In the genomic region with DNA sequence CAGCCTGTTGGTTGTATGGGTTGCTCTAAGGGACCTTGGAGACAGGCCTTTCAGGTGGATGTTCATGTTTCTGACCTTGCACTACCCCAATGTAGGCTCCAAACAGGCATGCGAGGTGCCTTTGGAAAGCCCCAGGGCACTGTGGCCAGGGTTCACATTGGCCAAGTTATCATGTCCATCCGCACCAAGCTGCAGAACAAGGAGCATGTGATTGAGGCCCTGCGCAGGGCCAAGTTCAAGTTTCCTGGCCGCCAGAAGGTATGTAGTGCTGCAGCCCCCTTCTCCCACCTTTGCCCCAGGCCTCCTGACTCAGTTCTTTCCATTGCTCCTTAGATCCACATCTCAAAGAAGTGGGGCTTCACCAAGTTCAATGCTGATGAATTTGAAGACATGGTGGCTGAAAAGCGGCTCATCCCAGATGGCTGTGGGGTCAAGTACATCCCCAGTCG, we compare ENCODE assay signal across 5 cellular contexts. TPM values are rescaled to one million over a fixed set of nuclear protein-coding genes. Genes with fewer than 3 reads are reported as not detected.
DNase-seq lines count a peak whose midpoint lies in the region; ATAC-seq and TF ChIP-seq lines count a peak whose summit lies in the region.
"Not testable (repeated sequence)": the region's sequence is repeated elsewhere in the genome, so short reads cannot be mapped to it uniquely, and the experiment has no call there.

No MANE protein-coding gene starts in this region.

- POLR2A ChIA-PET in T-cell (lab: Charles Lee), result not testable (repeated sequence)
- POLR2A ChIA-PET in activated naive CD8-positive, alpha-beta T cell treated with anti-CD3 and anti-CD28 coated beads, Interleukin-2, amount 10 ng/mL, durations not matched to agents 7 days and 5 days (lab: Charles Lee), result interaction anchor here (2.7 to 5.9 kb wide), 5 partner anchors 11 to 90 kb away, joined by 11 to 72 read pairs (median 17); a partner anchor contains a TSS

- peaks cover 24% of the 10 kb centered on the region for H3K36me3 ChIP-seq in GM23248 (ENCODE audit: low read depth)
- not testable (repeated sequence) for H3K36me3 ChIP-seq in fibroblast of lung (ENCODE audit: control insufficient read depth, insufficient read depth, low read length); neural progenitor cell

- CTCF ChIA-PET in T-cell (lab: Charles Lee), result interaction anchor here in 1 of 2 donors (0.6 to 0.8 kb wide), 2 partner anchors 135 to 578 kb away, joined by 3 read pairs; no protein-coding TSS in a partner anchor

- H3K4me2 ChIP-seq in GM23248 (ENCODE audit: unreplicated experiment), result peak overlapping the region; percentile 90
- peak overlapping the region; percentile 88 for H3K4me2 ChIP-seq in fibroblast of lung (ENCODE audit: extremely low read depth, insufficient read depth, low read length)
- H3K4me2 ChIP-seq in neural progenitor cell, result not testable (repeated sequence)

- H3K27ac ChIP-seq in GM23248 (peak overlapping the region; percentile 100), fibroblast of lung (ENCODE audit: insufficient read depth, low read length) (peak overlapping the region; percentile 98)
- not testable (repeated sequence) for H3K27ac ChIP-seq in neural progenitor cell

- in situ Hi-C loops in GM23248 (cut with MboI), result not testable (repeated sequence)

- H3K79me2 ChIP-seq in GM23248 (ENCODE audit: insufficient read depth), result peaks cover 28% of the 10 kb centered on the region
- peaks cover 20% of the 10 kb centered on the region for H3K79me2 ChIP-seq in fibroblast of lung (ENCODE audit: control insufficient read depth, insufficient read depth, low read length)
- peaks cover 20% of the 10 kb centered on the region for H3K79me2 ChIP-seq in neural progenitor cell (ENCODE audit: low read depth)

- DNase-seq in GM23248; T-cell; activated naive CD8-positive, alpha-beta T cell treated with anti-CD3 and anti-CD28 coated beads, Interleukin-2, amount 10 ng/mL, durations not matched to agents 7 days and 5 days; fibroblast of lung (ENCODE audit: low read depth in 2 of 2); neural progenitor cell (ENCODE audit: low spot score): not testable (repeated sequence)

- not testable (repeated sequence) for ATAC-seq in T-cell (replicated peaks in 1 of 4); activated naive CD8-positive, alpha-beta T cell treated with anti-CD3 and anti-CD28 coated beads, Interleukin-2, amount 10 ng/mL, durations not matched to agents 7 days and 5 days (ENCODE audit: low read depth)

- H3K4me3 ChIP-seq in GM23248 (peak overlapping the region; percentile 85), fibroblast of lung (replicated peaks in 1 of 4; ENCODE audit: control extremely low read depth in 1 of 4, insufficient read depth in 1 of 4, low read depth in 3 of 4, low read length in 4 of 4) (peak overlapping the region in 3 of 4 experiments; percentile 61 to 96 (median 77))
- not testable (repeated sequence) for H3K4me3 ChIP-seq in neural progenitor cell

- H3K36me3 Mint-ChIP-seq in T-cell (peaks cover 23% of the 10 kb centered on the region), neural progenitor cell (peaks cover 15% of the 10 kb centered on the region)
- H3K36me3 Mint-ChIP-seq in activated naive CD8-positive, alpha-beta T cell treated with anti-CD3 and anti-CD28 coated beads, Interleukin-2, amount 10 ng/mL, durations not matched to agents 7 days and 5 days, result peaks cover 13% of the 10 kb centered on the region

- peak overlapping the region; percentile 100 for H3K9ac ChIP-seq in GM23248
- H3K9ac ChIP-seq in fibroblast of lung (ENCODE audit: insufficient read depth, low read length), result peak overlapping the region; percentile 7
- not testable (repeated sequence) for H3K9ac ChIP-seq in neural progenitor cell

- H3K9me2 ChIP-seq in GM23248 (ENCODE audit: insufficient read depth), result not testable (repeated sequence)

- H3K9me3 ChIP-seq in GM23248 (ENCODE audit: low read depth); fibroblast of lung (ENCODE audit: control insufficient read depth, insufficient read depth, low read depth, low read length); neural progenitor cell (ENCODE audit: low read depth): not testable (repeated sequence)

- H3K4me3 Mint-ChIP-seq in T-cell (peak overlapping the region; percentile 37 to 99 (median 97)), neural progenitor cell (peak overlapping the region; percentile 38)
- H3K4me3 Mint-ChIP-seq in activated naive CD8-positive, alpha-beta T cell treated with anti-CD3 and anti-CD28 coated beads, Interleukin-2, amount 10 ng/mL, durations not matched to agents 7 days and 5 days, result peak overlapping the region; percentile 97

- H3F3A ChIP-seq in GM23248 (ENCODE audit: insufficient read depth), result peaks cover 40% of the 10 kb centered on the region
- H3F3A ChIP-seq in neural progenitor cell (ENCODE audit: low read depth), result peaks cover 50% of the 10 kb centered on the region

- H3K9me3 Mint-ChIP-seq in T-cell; activated naive CD8-positive, alpha-beta T cell treated with anti-CD3 and anti-CD28 coated beads, Interleukin-2, amount 10 ng/mL, durations not matched to agents 7 days and 5 days: not testable (repeated sequence)
- H3K9me3 Mint-ChIP-seq in neural progenitor cell, result peaks cover 24% of the 10 kb centered on the region

- TF ChIP-seq CTCF in fibroblast of lung (conservative IDR thresholded peaks at IDR 0.05 in 1 of 2, IDR thresholded peaks at IDR 0.05 in 1 of 2; ENCODE audit: low read depth in 1 of 2, low read length in 2 of 2); neural progenitor cell (IDR thresholded peaks at IDR 0.05): not testable (repeated sequence)

- H3K27me3 Mint-ChIP-seq in T-cell; activated naive CD8-positive, alpha-beta T cell treated with anti-CD3 and anti-CD28 coated beads, Interleukin-2, amount 10 ng/mL, durations not matched to agents 7 days and 5 days: not testable (repeated sequence)
- H3K27me3 Mint-ChIP-seq in neural progenitor cell (ENCODE audit: insufficient read depth, low read depth), result peaks cover 16% of the 10 kb centered on the region

- 55 to 67% methylated on average over 5 to 6 of the region's 6 CpGs for WGBS in GM23248 (ENCODE audit: low coverage in 1 of 2, low lambda C conversion rate in 2 of 2, missing lambda C conversion rate in 2 of 2), 2 experiments

- peaks cover 20 to 30% (median 22%) of the 10 kb centered on the region in 3 donors for H3K4me1 Mint-ChIP-seq in T-cell
- not testable (repeated sequence) for H3K4me1 Mint-ChIP-seq in activated naive CD8-positive, alpha-beta T cell treated with anti-CD3 and anti-CD28 coated beads, Interleukin-2, amount 10 ng/mL, durations not matched to agents 7 days and 5 days
- peaks cover 13% of the 10 kb centered on the region for H3K4me1 Mint-ChIP-seq in neural progenitor cell

- H3K4me1 ChIP-seq in GM23248 (ENCODE audit: insufficient read depth); fibroblast of lung (ENCODE audit: control insufficient read depth, extremely low read depth, insufficient read depth, low read length); neural progenitor cell: not testable (repeated sequence)

- H3K27ac Mint-ChIP-seq in T-cell, result peak overlapping the region; percentile 39 to 100
- H3K27ac Mint-ChIP-seq in activated naive CD8-positive, alpha-beta T cell treated with anti-CD3 and anti-CD28 coated beads, Interleukin-2, amount 10 ng/mL, durations not matched to agents 7 days and 5 days, result peak overlapping the region; percentile 100
- H3K27ac Mint-ChIP-seq in neural progenitor cell, result not testable (repeated sequence)

- not testable (repeated sequence) for H3K27me3 ChIP-seq in GM23248 (replicated peaks; ENCODE audit: insufficient read depth); fibroblast of lung (ENCODE audit: control insufficient read depth, insufficient read depth, low read length); neural progenitor cell

- H2AFZ ChIP-seq in GM23248; fibroblast of lung (ENCODE audit: low read length); neural progenitor cell (replicated peaks): not testable (repeated sequence)

- not testable (repeated sequence) for H4K20me1 ChIP-seq in GM23248 (ENCODE audit: insufficient read depth); fibroblast of lung (ENCODE audit: control insufficient read depth, extremely low read depth, insufficient read depth, low read length)
- peaks cover 23% of the 10 kb centered on the region for H4K20me1 ChIP-seq in neural progenitor cell (ENCODE audit: low read depth)

RNA-seq across cellular contexts. Expression of a gene that starts 2.2 kb away (rescaled TPM):
- 3,014 and 6,561 TPM in 2 replicates for total RNA-seq in GM23248 (2014; rRNA removed; shearing (Covaris generic))
- polyA plus RNA-seq in GM23248 (2016; fragmentation: Nextera tagmentation; extraction: Ambion mirVana) (1,381 and 1,435 TPM in 2 replicates), fibroblast of lung (4,015 and 4,527 TPM in 2 replicates)
- total RNA-seq in T-cell (1,000 to 10,000 TPM; 5,175 to 6,006 (median 5,765) TPM), fibroblast of lung (2,291 and 2,319 TPM in 2 replicates), neural progenitor cell (ENCODE audit: low replicate concordance) (4,507 and 7,403 TPM in 2 replicates)
- 1,000 to 10,000 TPM; 2,867 to 2,975 TPM for total RNA-seq in activated naive CD8-positive, alpha-beta T cell treated with anti-CD3 and anti-CD28 coated beads, Interleukin-2, amount 10 ng/mL, durations not matched to agents 7 days and 5 days
- polyA plus RNA-seq in fibroblast of lung (2012), result 3,945 and 3,972 TPM in 2 replicates
- polyA minus RNA-seq in fibroblast of lung (ENCODE audit: low replicate concordance), result 1,736 and 2,258 TPM in 2 replicates

RNA-seq across cellular contexts. Expression of a gene that starts 8.7 kb away (rescaled TPM):
- total RNA-seq in GM23248 (2014; rRNA removed; shearing (Covaris generic)), result 60.7 TPM in 2 replicates
- polyA plus RNA-seq in GM23248 (2016; fragmentation: Nextera tagmentation; extraction: Ambion mirVana) (16.6 and 17.0 TPM in 2 replicates), fibroblast of lung (11.3 and 13.6 TPM in 2 replicates)
- total RNA-seq in T-cell (10 to 100 TPM; 22.6 to 31.3 (median 25.5) TPM), fibroblast of lung (13.9 and 38.5 TPM in 2 replicates), neural progenitor cell (ENCODE audit: low replicate concordance) (14.2 and 27.2 TPM in 2 replicates)
- 10 to 100 TPM; 20.5 to 26.2 TPM for total RNA-seq in activated naive CD8-positive, alpha-beta T cell treated with anti-CD3 and anti-CD28 coated beads, Interleukin-2, amount 10 ng/mL, durations not matched to agents 7 days and 5 days
- 17.0 and 18.7 TPM in 2 replicates for polyA plus RNA-seq in fibroblast of lung (2012)
- polyA minus RNA-seq in fibroblast of lung (ENCODE audit: low replicate concordance), result 22.0 and 24.1 TPM in 2 replicates

RNA-seq across cellular contexts. Expression of a gene that starts 10.9 kb away (rescaled TPM):
- 17.6 and 38.8 TPM in 2 replicates for total RNA-seq in GM23248 (2014; rRNA removed; shearing (Covaris generic))
- polyA plus RNA-seq in GM23248 (2016; fragmentation: Nextera tagmentation; extraction: Ambion mirVana) (18.2 and 20.5 TPM in 2 replicates), fibroblast of lung (11.2 and 12.1 TPM in 2 replicates)
- total RNA-seq in T-cell (100 to 1,000 TPM in 3 of 5 donors, 10 to 100 TPM in 2; 89.8 to 144 (median 129) TPM), fibroblast of lung (17.7 and 21.6 TPM in 2 replicates), neural progenitor cell (ENCODE audit: low replicate concordance) (19.8 and 46.5 TPM in 2 replicates)
- total RNA-seq in activated naive CD8-positive, alpha-beta T cell treated with anti-CD3 and anti-CD28 coated beads, Interleukin-2, amount 10 ng/mL, durations not matched to agents 7 days and 5 days, result 10 to 100 TPM; 94.7 to 95.3 TPM
- polyA plus RNA-seq in fibroblast of lung (2012), result 11.5 and 14.2 TPM in 2 replicates
- 18.1 and 20.7 TPM in 2 replicates for polyA minus RNA-seq in fibroblast of lung (ENCODE audit: low replicate concordance)

RNA-seq across cellular contexts. Expression of a gene that starts 21.3 kb away (rescaled TPM):
- 39.7 TPM in 2 replicates for total RNA-seq in GM23248 (2014; rRNA removed; shearing (Covaris generic))
- polyA plus RNA-seq in GM23248 (2016; fragmentation: Nextera tagmentation; extraction: Ambion mirVana) (86.6 and 96.0 TPM in 2 replicates), fibroblast of lung (72.1 and 82.4 TPM in 2 replicates)
- total RNA-seq in T-cell (100 to 1,000 TPM in 2 of 5 donors, 10 to 100 TPM in 3; 73.4 to 136 (median 80.4) TPM), fibroblast of lung (23.4 and 26.4 TPM in 2 replicates), neural progenitor cell (ENCODE audit: low replicate concordance) (18.3 and 62.0 TPM in 2 replicates)
- 10 to 100 TPM; 66.1 to 68.1 TPM for total RNA-seq in activated naive CD8-positive, alpha-beta T cell treated with anti-CD3 and anti-CD28 coated beads, Interleukin-2, amount 10 ng/mL, durations not matched to agents 7 days and 5 days
- polyA plus RNA-seq in fibroblast of lung (2012), result 92.1 and 110 TPM in 2 replicates
- polyA minus RNA-seq in fibroblast of lung (ENCODE audit: low replicate concordance), result 129 and 139 TPM in 2 replicates

RNA-seq across cellular contexts. Expression of a gene that starts 26.0 kb away (rescaled TPM):
- 2,857 and 2,903 TPM in 2 replicates for total RNA-seq in GM23248 (2014; rRNA removed; shearing (Covaris generic))
- polyA plus RNA-seq in GM23248 (2016; fragmentation: Nextera tagmentation; extraction: Ambion mirVana) (1,377 and 1,379 TPM in 2 replicates), fibroblast of lung (654 and 799 TPM in 2 replicates)
- total RNA-seq in T-cell (1,000 to 10,000 TPM in 4 of 5 donors, 100 to 1,000 TPM in 1; 893 to 1,483 (median 1,268) TPM), fibroblast of lung (2,298 and 2,728 TPM in 2 replicates), neural progenitor cell (ENCODE audit: low replicate concordance) (189 and 559 TPM in 2 replicates)
- total RNA-seq in activated naive CD8-positive, alpha-beta T cell treated with anti-CD3 and anti-CD28 coated beads, Interleukin-2, amount 10 ng/mL, durations not matched to agents 7 days and 5 days, result 100 to 1,000 TPM; 985 to 994 TPM
- 2,069 and 2,562 TPM in 2 replicates for polyA plus RNA-seq in fibroblast of lung (2012)
- polyA minus RNA-seq in fibroblast of lung (ENCODE audit: low replicate concordance), result 6,600 and 11,662 TPM in 2 replicates

Comparison
In these comparisons a context has a peak if more than half of its experiments do, and no peak if none do; other contexts are left out.
1. H3K4me3 Mint-ChIP-seq: peak in every context shown above with its lines; median percentile 97 in T-cell; 97 in activated naive CD8-positive, alpha-beta T cell treated with anti-CD3 and anti-CD28 coated beads, Interleukin-2, amount 10 ng/mL, durations not matched to agents 7 days and 5 days; 38 in neural progenitor cell.